8 cellular contexts compared by ENCODE assay signal in genomic region chr4:7041851-7042696, GRCh38. TPM values are rescaled to one million over a fixed set of nuclear protein-coding genes. Genes with fewer than 3 reads are reported as not detected.
DNase-seq lines count a peak whose midpoint lies in the region; ATAC-seq and TF ChIP-seq lines count a peak whose summit lies in the region.

No MANE protein-coding gene starts in this region.

- peak overlapping the region; percentile 58 to 98 (median 82) for H3K4me3 ChIP-seq in heart left ventricle

- H3K4me1 ChIP-seq in heart left ventricle, result peaks cover 8 to 51% (median 39%) of the 10 kb centered on the region in 12 donors

- H3K9me3 ChIP-seq in heart left ventricle, result no peaks in the 10 kb centered on the region

- TF ChIP-seq POLR2A in heart left ventricle (IDR thresholded peaks at IDR 0.05), result no peak

- no peak for TF ChIP-seq CTCF in heart left ventricle (IDR thresholded peaks at IDR 0.05)

- no peaks in the 10 kb centered on the region for H3K36me3 Mint-ChIP-seq in activated CD8-positive, alpha-beta memory T cell treated with anti-CD3 and anti-CD28 coated beads, Interleukin-2, amount 10 ng/mL, durations not matched to agents 7 days and 5 days
- no peaks in the 10 kb centered on the region for H3K36me3 Mint-ChIP-seq in activated naive CD4-positive, alpha-beta T cell treated with anti-CD3 and anti-CD28 coated beads, Interleukin-2, amount 50 U/mL, for 72 hours

- peak overlapping the region; percentile 52 for H3K27ac Mint-ChIP-seq in activated CD8-positive, alpha-beta memory T cell treated with anti-CD3 and anti-CD28 coated beads, Interleukin-2, amount 10 ng/mL, durations not matched to agents 7 days and 5 days
- H3K27ac Mint-ChIP-seq in activated naive CD4-positive, alpha-beta T cell treated with anti-CD3 and anti-CD28 coated beads, Interleukin-2, amount 50 U/mL, for 72 hours, result peak overlapping the region; percentile 50 to 87

- ATAC-seq in activated CD8-positive, alpha-beta memory T cell treated with anti-CD3 and anti-CD28 coated beads, Interleukin-2, amount 10 ng/mL, durations not matched to agents 7 days and 5 days, result peak; percentile 10
- ATAC-seq in HG02852 (IDR thresholded peaks at IDR 0.05; ENCODE audit: unreplicated experiment), result peak; percentile 10
- peak in 1 of 2 donors; percentile 2 for ATAC-seq in activated naive CD4-positive, alpha-beta T cell treated with anti-CD3 and anti-CD28 coated beads, Interleukin-2, amount 50 U/mL, for 72 hours
- ATAC-seq in heart left ventricle, result peak; percentile 5 to 55 (median 42)
- no peak for ATAC-seq in GM21526 (IDR thresholded peaks at IDR 0.05; ENCODE audit: low FRiP score, unreplicated experiment)

- H3K4me1 Mint-ChIP-seq in activated CD8-positive, alpha-beta memory T cell treated with anti-CD3 and anti-CD28 coated beads, Interleukin-2, amount 10 ng/mL, durations not matched to agents 7 days and 5 days, result peaks cover 37% of the 10 kb centered on the region

- intact Hi-C loops in heart left ventricle (cut with DNase I), result loop anchor here in 9 of 10 donors (1.0 to 10.0 kb wide), 8 partner anchors 27 to 260 kb away; partner anchors contain the start of genes TBC1D14 (in 2 of the 9), GRPEL1 (in 1 of the 9) and KIAA0232 (in 1 of the 9)
- intact Hi-C loops in posterior cingulate gyrus (cut with DNase I), result no loop called here

- peak overlapping the region; percentile 84 for H3K4me3 Mint-ChIP-seq in activated CD8-positive, alpha-beta memory T cell treated with anti-CD3 and anti-CD28 coated beads, Interleukin-2, amount 10 ng/mL, durations not matched to agents 7 days and 5 days

- H3K9me3 Mint-ChIP-seq in activated CD8-positive, alpha-beta memory T cell treated with anti-CD3 and anti-CD28 coated beads, Interleukin-2, amount 10 ng/mL, durations not matched to agents 7 days and 5 days (ENCODE audit: low read depth), result no peaks in the 10 kb centered on the region
- no peaks in the 10 kb centered on the region for H3K9me3 Mint-ChIP-seq in activated naive CD4-positive, alpha-beta T cell treated with anti-CD3 and anti-CD28 coated beads, Interleukin-2, amount 50 U/mL, for 72 hours

- CTCF ChIA-PET in activated CD8-positive, alpha-beta memory T cell treated with anti-CD3 and anti-CD28 coated beads, Interleukin-2, amount 10 ng/mL, durations not matched to agents 7 days and 5 days (lab: Charles Lee), result interaction anchor here (0.6 to 7.3 kb wide), 30 partner anchors 8 to 469 kb away, joined by 3 to 153 read pairs (median 3); partner anchors contain the start of genes GRPEL1 and TBC1D14

- H3K27me3 Mint-ChIP-seq in activated CD8-positive, alpha-beta memory T cell treated with anti-CD3 and anti-CD28 coated beads, Interleukin-2, amount 10 ng/mL, durations not matched to agents 7 days and 5 days, result peaks cover 11% of the 10 kb centered on the region

- peaks cover 0 to 8% (median 0%) of the 10 kb centered on the region in 9 donors for H3K36me3 ChIP-seq in heart left ventricle

- H3K27ac ChIP-seq in heart left ventricle, result peak overlapping the region in 11 of 12 donors; percentile 52 to 88 (median 75)

- H3K27me3 ChIP-seq in heart left ventricle, result no peaks in the 10 kb centered on the region

- DNase-seq in activated CD8-positive, alpha-beta memory T cell treated with anti-CD3 and anti-CD28 coated beads, Interleukin-2, amount 10 ng/mL, durations not matched to agents 7 days and 5 days, result peak; percentile 56
- no peak for DNase-seq in activated CD8-positive, alpha-beta memory T cell treated with anti-CD3 and anti-CD28 coated beads for 24 hours
- peak; percentile 53 for DNase-seq in NCI-H510A (lab: John Stamatoyannopoulos, UW)
- no peak for DNase-seq in activated naive CD4-positive, alpha-beta T cell treated with anti-CD3 and anti-CD28 coated beads, Interleukin-2, amount 50 U/mL, for 72 hours (ENCODE audit: low spot score in 2 of 2)
- peak; percentile 71 to 87 (median 72) for DNase-seq in heart left ventricle
- peak in 8 of 10 donors; percentile 30 to 92 (median 58) for DNase-seq in posterior cingulate gyrus

- 13 to 15% (median 13%) methylated on average over 45 to 55 of the region's 55 CpGs for WGBS in heart left ventricle, 4 donors

RNA-seq across cellular contexts. Expression of gene TADA2B, which starts 1.1 kb away (rescaled TPM):
- total RNA-seq in activated CD8-positive, alpha-beta memory T cell treated with anti-CD3 and anti-CD28 coated beads, Interleukin-2, amount 10 ng/mL, durations not matched to agents 7 days and 5 days, result 10 to 100 TPM; 16.9 to 21.4 TPM
- 10 to 100 TPM; 11.8 to 12.7 TPM for total RNA-seq in activated naive CD4-positive, alpha-beta T cell treated with anti-CD3 and anti-CD28 coated beads, Interleukin-2, amount 50 U/mL, for 72 hours
- 10 to 100 TPM; 24.5 to 40.2 (median 30.8) TPM for total RNA-seq in heart left ventricle
- 10 to 100 TPM; 15.3 to 31.9 TPM for polyA plus RNA-seq in heart left ventricle

RNA-seq across cellular contexts. Expression of gene GRPEL1, which starts 25.8 kb away (rescaled TPM):
- 10 to 100 TPM; 40.0 to 59.9 TPM for total RNA-seq in activated CD8-positive, alpha-beta memory T cell treated with anti-CD3 and anti-CD28 coated beads, Interleukin-2, amount 10 ng/mL, durations not matched to agents 7 days and 5 days
- 10 to 100 TPM; 60.7 to 81.9 TPM for total RNA-seq in activated naive CD4-positive, alpha-beta T cell treated with anti-CD3 and anti-CD28 coated beads, Interleukin-2, amount 50 U/mL, for 72 hours
- 10 to 100 TPM; 38.6 to 68.1 (median 55.4) TPM for total RNA-seq in heart left ventricle
- polyA plus RNA-seq in heart left ventricle, result 10 to 100 TPM; 43.7 to 70.8 TPM

Comparison
In these comparisons a context has a peak if more than half of its experiments do, and no peak if none do; other contexts are left out.
1. DNase-seq: peak in activated CD8-positive, alpha-beta memory T cell treated with anti-CD3 and anti-CD28 coated beads, Interleukin-2, amount 10 ng/mL, durations not matched to agents 7 days and 5 days (single experiment), NCI-H510A (single experiment), heart left ventricle (5 of 5) and posterior cingulate gyrus (8 of 10); none in activated CD8-positive, alpha-beta memory T cell treated with anti-CD3 and anti-CD28 coated beads for 24 hours (single experiment) and activated naive CD4-positive, alpha-beta T cell treated with anti-CD3 and anti-CD28 coated beads, Interleukin-2, amount 50 U/mL, for 72 hours (0 of 2).